8 cellular contexts compared by ENCODE assay signal in genomic region chr9:120927125-120928014, GRCh38. TPM values are rescaled to one million over a fixed set of nuclear protein-coding genes. Genes with fewer than 3 reads are reported as not detected.
A peak's percentile ranks its signal among the peaks of the same experiment; 100 is the strongest.
DNase-seq lines count a peak whose midpoint lies in the region; ATAC-seq, FAIRE-seq and TF ChIP-seq lines count a peak whose summit lies in the region.

No MANE protein-coding gene starts in this region.

- no peaks in the 10 kb centered on the region for H3K9me3 Mint-ChIP-seq in activated T-cell treated with anti-CD3 and anti-CD28 coated beads, Interleukin-2, amount 50 U/mL, for 4 hours

- in situ Hi-C loops in KBM-7 (cut with MboI; ENCODE audit: low pct_unique_long_range_greater_than_20kb, low sequenced_read_pairs), result no loop called here

- no peaks in the 10 kb centered on the region for H3K27me3 Mint-ChIP-seq in activated T-cell treated with anti-CD3 and anti-CD28 coated beads, Interleukin-2, amount 50 U/mL, for 4 hours (ENCODE audit: low read depth)

- H3K9me3 ChIP-seq in lower lobe of right lung (no peaks in the 10 kb centered on the region), thymus (ENCODE audit: control insufficient read depth) (no peaks in the 10 kb centered on the region)

- H3K4me1 Mint-ChIP-seq in activated T-cell treated with anti-CD3 and anti-CD28 coated beads, Interleukin-2, amount 50 U/mL, for 4 hours (ENCODE audit: low read depth), result peaks cover 73% of the 10 kb centered on the region

- peak; percentile 6 to 7 for ATAC-seq in activated T-cell treated with anti-CD3 and anti-CD28 coated beads, Interleukin-2, amount 50 U/mL, for 4 hours
- no peak for ATAC-seq in lower lobe of right lung

- WGBS in thymus, result 79% methylated on average over 8 of the region's 8 CpGs

- H3K27me3 ChIP-seq in lower lobe of right lung (ENCODE audit: low read depth), result no peaks in the 10 kb centered on the region
- no peaks in the 10 kb centered on the region for H3K27me3 ChIP-seq in thymus (ENCODE audit: control insufficient read depth, insufficient read depth)

- intact Hi-C loops in lower lobe of right lung (cut with DNase I), result no loop called here

- peak overlapping the region; percentile 93 for H3K4me3 Mint-ChIP-seq in activated T-cell treated with anti-CD3 and anti-CD28 coated beads, Interleukin-2, amount 50 U/mL, for 4 hours

- H3K36me3 Mint-ChIP-seq in activated T-cell treated with anti-CD3 and anti-CD28 coated beads, Interleukin-2, amount 50 U/mL, for 4 hours (ENCODE audit: insufficient read depth), result peaks cover 33% of the 10 kb centered on the region

- peak overlapping the region; percentile 84 for H3K4me3 ChIP-seq in lower lobe of right lung
- H3K4me3 ChIP-seq in thymus (ENCODE audit: low read length), result no peak overlapping the region

- no peak for DNase-seq in activated T-cell treated with anti-CD3 and anti-CD28 coated beads, Interleukin-2, amount 50 U/mL, for 4 hours
- DNase-seq in activated T-cell treated with anti-CD3 and anti-CD28 coated beads for 4 hours (no peak), lower lobe of right lung (no peak), urothelium cell line (ENCODE audit: low spot score) (no peak), KBM-7 (no peak), NCI-H446 treated with DMSO at 0.1 percent for 48 hours (lab: John Stamatoyannopoulos, UW) (no peak)
- peak; percentile 36 for DNase-seq in activated CD4-positive, alpha-beta T cell treated with anti-CD3 and anti-CD28 coated beads for 48 hours

- peaks cover 38% of the 10 kb centered on the region for H3K4me1 ChIP-seq in lower lobe of right lung
- peaks cover 47% of the 10 kb centered on the region for H3K4me1 ChIP-seq in thymus (ENCODE audit: control insufficient read depth, insufficient read depth, low read length)

- H3K36me3 ChIP-seq in lower lobe of right lung (no peaks in the 10 kb centered on the region), thymus (ENCODE audit: control insufficient read depth, insufficient read depth) (no peaks in the 10 kb centered on the region)

- no peak for TF ChIP-seq CTCF in lower lobe of right lung (IDR thresholded peaks at IDR 0.05)

- no peak for FAIRE-seq in urothelium cell line (lab: Jason Lieb, UNC)

- H3K27ac ChIP-seq in lower lobe of right lung, result peak overlapping the region; percentile 95
- H3K27ac ChIP-seq in thymus (ENCODE audit: low read depth), result peak overlapping the region; percentile 91

RNA-seq across cellular contexts. Expression of gene TRAF1, which starts 0.8 kb away (rescaled TPM):
- 100 to 1,000 TPM; 256 to 343 (median 265) TPM for total RNA-seq in activated T-cell treated with anti-CD3 and anti-CD28 coated beads, Interleukin-2, amount 50 U/mL, for 4 hours
- total RNA-seq in lower lobe of right lung, result 5.8 TPM
- 21.7 TPM for polyA plus RNA-seq in thymus

RNA-seq across cellular contexts. Expression of gene PHF19, which starts 50.4 kb away (rescaled TPM):
- 10 to 100 TPM; 59.2 to 75.1 (median 64.8) TPM for total RNA-seq in activated T-cell treated with anti-CD3 and anti-CD28 coated beads, Interleukin-2, amount 50 U/mL, for 4 hours
- total RNA-seq in lower lobe of right lung, result 24.4 TPM
- polyA plus RNA-seq in thymus, result 32.6 TPM

Comparison
In these comparisons a context has a peak if more than half of its experiments do, and no peak if none do; other contexts are left out.
1. ATAC-seq: peak in activated T-cell treated with anti-CD3 and anti-CD28 coated beads, Interleukin-2, amount 50 U/mL, for 4 hours (2 of 2); none in lower lobe of right lung (0 of 2).
2. RNA of gene TRAF1, which starts 0.8 kb away (total RNA-seq): 256 to 343 TPM in activated T-cell treated with anti-CD3 and anti-CD28 coated beads, Interleukin-2, amount 50 U/mL, for 4 hours; 5.8 TPM in lower lobe of right lung (single experiment); every median in the first group is over 10 times any median in the second.